Comparison of ENCODE assay signal across 10 cellular contexts in genomic region chr10:45308707-45309106, GRCh38. TPM values are rescaled to one million over a fixed set of nuclear protein-coding genes. Genes with fewer than 3 reads are reported as not detected.
DNase-seq lines count a peak whose midpoint lies in the region; ATAC-seq and TF ChIP-seq lines count a peak whose summit lies in the region.
"Had no signal": no experiment of that assay in that cellular context is flagged by ENCODE, and none has a peak within 500 bp of the region (broad histone marks: within the 10 kb centered on the region; RNA-seq: fewer than 3 reads in every experiment).

No MANE protein-coding gene starts in this region.

- H3K9me3 Mint-ChIP-seq in memory B cell, result peaks cover 13% of the 10 kb centered on the region

- TF ChIP-seq CTCF in GM12874 (IDR thresholded peaks at IDR 0.05; ENCODE audit: insufficient read depth, low read depth, low read length), result peak; percentile 24; the same call in 1 of the 2 replicates

- H3K4me3 Mint-ChIP-seq in memory B cell, result no peak overlapping the region
- H3K4me3 Mint-ChIP-seq: activated T-cell treated with anti-CD3 and anti-CD28 coated beads, Interleukin-2, amount 50 U/mL, for 24 hours had no signal

- H3K4me1 Mint-ChIP-seq in memory B cell, result no peaks in the 10 kb centered on the region

- H3K27me3 Mint-ChIP-seq in memory B cell, result no peaks in the 10 kb centered on the region

- H3K27ac Mint-ChIP-seq in memory B cell, result no peak overlapping the region
- H3K27ac Mint-ChIP-seq: activated T-cell treated with anti-CD3 and anti-CD28 coated beads, Interleukin-2, amount 50 U/mL, for 24 hours had no signal

- peaks cover 10% of the 10 kb centered on the region for H3K36me3 Mint-ChIP-seq in memory B cell

- peak; percentile 5 for DNase-seq in RPMI7951 (ENCODE audit: low read depth)
- no peak for DNase-seq in memory B cell (ENCODE audit: low spot score in 2 of 2)
- no peak for DNase-seq in NCI-H146 treated with DMSO at 0.1 percent for 48 hours (lab: John Stamatoyannopoulos, UW; ENCODE audit: unreplicated experiment)
- DNase-seq: activated T-cell treated with anti-CD3 and anti-CD28 coated beads, Interleukin-2, amount 50 U/mL, for 24 hours; SW 1271 had no signal

- ATAC-seq in HG02938 (IDR thresholded peaks at IDR 0.05; ENCODE audit: unreplicated experiment), result peak; percentile 51
- ATAC-seq in memory B cell (ENCODE audit: low read depth), result peak; percentile 41
- ATAC-seq in GM19328 (IDR thresholded peaks at IDR 0.05; ENCODE audit: unreplicated experiment), result no peak
- no peak for ATAC-seq in HG02973 (IDR thresholded peaks at IDR 0.05; ENCODE audit: unreplicated experiment)

RNA-seq across cellular contexts. Expression of gene OR13A1, which starts 6.7 kb away (rescaled TPM):
- total RNA-seq in RPMI7951 (2014; rRNA removed; shearing (Covaris generic)), result not detected in 2 replicates
- total RNA-seq: right atrium auricular region had no signal

Comparison
In these comparisons a context has a peak if more than half of its experiments do, and no peak if none do; other contexts are left out.
1. ATAC-seq: peak in HG02938 (single experiment) and memory B cell (single experiment); none in GM19328 (single experiment) and HG02973 (single experiment).